In the genomic region with DNA sequence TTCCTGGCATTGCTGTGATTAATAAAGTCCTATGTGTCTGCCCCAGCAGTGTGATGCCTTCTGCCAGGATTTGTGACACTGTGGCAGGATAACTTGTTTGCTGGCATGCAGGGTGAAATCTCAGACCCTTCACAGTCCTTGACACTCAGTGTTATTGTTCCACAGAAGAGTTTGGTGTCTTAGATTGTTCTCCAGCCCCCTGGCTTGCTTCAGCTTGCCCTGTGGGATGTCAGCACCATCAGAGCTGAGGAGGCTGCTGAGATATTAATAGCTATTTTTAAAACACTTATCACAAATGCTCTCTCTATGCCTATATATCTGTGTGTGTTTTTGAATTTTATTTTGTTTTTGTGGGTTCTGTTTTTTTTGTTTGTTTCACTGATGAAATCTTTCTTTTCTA, we compare ENCODE assay signal across 17 cellular contexts.
DNase-seq lines count a peak whose midpoint lies in the region; ATAC-seq and TF ChIP-seq lines count a peak whose summit lies in the region.
"Had no signal": no experiment of that assay in that cellular context is flagged by ENCODE, and none has a peak within 500 bp of the region (broad histone marks: within the 10 kb centered on the region; RNA-seq: fewer than 3 reads in every experiment).

No MANE protein-coding gene starts in this region.

- H3K4me3 Mint-ChIP-seq in MCF 10A (ENCODE audit: unreplicated experiment): no peak overlapping the region
- no peak overlapping the region for H3K4me3 Mint-ChIP-seq in activated T-helper 2 cell treated with anti-CD3 and anti-CD28 coated beads, Interferon-gamma antibody, Interleukin-2, Interleukin-4, amounts not matched to agents 10 μg/mL and 5 μg/mL and 100 μg/mL, durations not matched to agents 14 hours and 24 hours and 36 hours (ENCODE audit: low read depth)
- no peak overlapping the region for H3K4me3 Mint-ChIP-seq in stimulated activated naive B cell treated with anti-CD40 and anti-IgM and Interleukin-4, amounts not matched to agents 10 μg/mL and 1 μg/mL and 100 μg/mL, for 72 hours
- H3K4me3 Mint-ChIP-seq: activated T-cell treated with anti-CD3 and anti-CD28 coated beads, Interleukin-2, amount 50 U/mL, for 4 hours; CD8-positive, alpha-beta T cell; effector memory CD8-positive, alpha-beta T cell had no signal

- H3K36me3 Mint-ChIP-seq in MCF 10A (ENCODE audit: insufficient read depth, unreplicated experiment): no peaks in the 10 kb centered on the region
- peaks cover 4% of the 10 kb centered on the region for H3K36me3 Mint-ChIP-seq in activated T-helper 2 cell treated with anti-CD3 and anti-CD28 coated beads, Interferon-gamma antibody, Interleukin-2, Interleukin-4, amounts not matched to agents 10 μg/mL and 5 μg/mL and 100 μg/mL, durations not matched to agents 14 hours and 24 hours and 36 hours (ENCODE audit: low read depth)
- peaks cover 1 to 3% of the 10 kb centered on the region in 2 donors for H3K36me3 Mint-ChIP-seq in stimulated activated naive B cell treated with anti-CD40 and anti-IgM and Interleukin-4, amounts not matched to agents 10 μg/mL and 1 μg/mL and 100 μg/mL, for 72 hours
- H3K36me3 Mint-ChIP-seq: CD8-positive, alpha-beta T cell had no signal

- H3K4me3 ChIP-seq in mammary epithelial cell (replicated peaks in 1 of 3; ENCODE audit: insufficient read depth in 1 of 3, low read depth in 2 of 3, low read length in 3 of 3) (no peak overlapping the region), aorta (ENCODE audit: low read length in 2 of 2) (no peak overlapping the region)

- BruUV-seq in MCF 10A (replicated peaks; lab: Mats Ljungman, UMichigan): no TSS peak
- no TSS peak for BruUV-seq in mammary epithelial cell (replicated peaks; lab: Mats Ljungman, UMichigan)

- DNase-seq in MCF 10A (ENCODE audit: unreplicated experiment) (no peak), mammary epithelial cell (no peak), left ventricle myocardium superior (no peak), aorta (no peak)
- no peak for DNase-seq in activated T-helper 2 cell treated with anti-CD3 and anti-CD28 coated beads, Interferon-gamma antibody, Interleukin-2, Interleukin-4, amounts not matched to agents 10 μg/mL and 5 μg/mL and 100 μg/mL, durations not matched to agents 14 hours and 24 hours and 36 hours (ENCODE audit: low spot score)
- no peak for DNase-seq in stimulated activated naive B cell treated with anti-CD40 and anti-IgM and Interleukin-4, amounts not matched to agents 10 μg/mL and 1 μg/mL and 100 μg/mL, for 72 hours
- DNase-seq: activated CD4-positive, alpha-beta T cell treated with anti-CD3 and anti-CD28 coated beads, Interleukin-2, amount 50 U/mL, for 4 hours; activated T-cell treated with anti-CD3 and anti-CD28 coated beads, Interleukin-2, amount 50 U/mL, for 4 hours; CD8-positive, alpha-beta T cell; cerebellar nuclear complex; effector memory CD8-positive, alpha-beta T cell; mesendoderm; NCI-H1436 treated with DMSO at 0.1 percent for 48 hours; retina; SW 1271 had no signal

- CTCF ChIA-PET in MCF 10A (lab: Yijun Ruan, JAX) (interaction anchor here (1.0 kb wide), 2 partner anchors 21 to 45 kb away, joined by 3 to 4 read pairs; no protein-coding TSS in a partner anchor), mammary epithelial cell (lab: Charles Lee; ENCODE audit: low non-redundant PET) (interaction anchor here (0.6 to 0.7 kb wide), 2 partner anchors 8 to 41 kb away, joined by 3 to 4 read pairs; no protein-coding TSS in a partner anchor)

- H3K27ac ChIP-seq in mammary epithelial cell (ENCODE audit: insufficient read depth, low read depth, low read length) (no peak overlapping the region), aorta (ENCODE audit: low read depth in 1 of 2, low read length in 2 of 2) (no peak overlapping the region)

- dilution Hi-C loops in mammary epithelial cell (cut with HindIII; ENCODE audit: low sequenced_read_pairs): no loop called here

- POLR2A ChIA-PET in MCF 10A (lab: Yijun Ruan, JAX): interaction anchor here (0.6 kb wide), 1 partner anchor 140 kb away, joined by 3 read pairs; no protein-coding TSS in a partner anchor

- H2AFZ ChIP-seq in mammary epithelial cell (ENCODE audit: low read depth, low read length): no peak overlapping the region

- intact Hi-C loops in MCF 10A (cut with micrococcal nuclease): no loop called here
- intact Hi-C loops in mammary epithelial cell (cut with micrococcal nuclease): no loop called here
- intact Hi-C loops in activated T-helper 2 cell treated with anti-CD3 and anti-CD28 coated beads, Interferon-gamma antibody, Interleukin-2, Interleukin-4, amounts not matched to agents 10 μg/mL and 5 μg/mL and 100 μg/mL, durations not matched to agents 14 hours and 24 hours and 36 hours (cut with micrococcal nuclease): no loop called here
- intact Hi-C loops in left ventricle myocardium superior (cut with micrococcal nuclease): no loop called here
- intact Hi-C loops in aorta (cut with DNase I): no loop called here

- H4K20me1 ChIP-seq in mammary epithelial cell (ENCODE audit: insufficient read depth, low read length): no peaks in the 10 kb centered on the region

- H3K4me1 Mint-ChIP-seq in MCF 10A (ENCODE audit: insufficient read depth, unreplicated experiment): peaks cover 36% of the 10 kb centered on the region
- peaks cover 59% of the 10 kb centered on the region for H3K4me1 Mint-ChIP-seq in activated T-helper 2 cell treated with anti-CD3 and anti-CD28 coated beads, Interferon-gamma antibody, Interleukin-2, Interleukin-4, amounts not matched to agents 10 μg/mL and 5 μg/mL and 100 μg/mL, durations not matched to agents 14 hours and 24 hours and 36 hours (ENCODE audit: low read depth)
- H3K4me1 Mint-ChIP-seq in stimulated activated naive B cell treated with anti-CD40 and anti-IgM and Interleukin-4, amounts not matched to agents 10 μg/mL and 1 μg/mL and 100 μg/mL, for 72 hours: peaks cover 31 to 45% of the 10 kb centered on the region in 2 donors

- ATAC-seq in left ventricle myocardium superior (peak; percentile 85), aorta (ENCODE audit: low FRiP score) (no peak), GM21723 (IDR thresholded peaks at IDR 0.05; ENCODE audit: unreplicated experiment) (no peak), GM21786 (IDR thresholded peaks at IDR 0.05; ENCODE audit: unreplicated experiment) (no peak)
- ATAC-seq in stimulated activated naive B cell treated with anti-CD40 and anti-IgM and Interleukin-4, amounts not matched to agents 10 μg/mL and 1 μg/mL and 100 μg/mL, for 72 hours (replicated peaks): no peak
- ATAC-seq: activated T-cell treated with anti-CD3 and anti-CD28 coated beads, Interleukin-2, amount 50 U/mL, for 4 hours; CD8-positive, alpha-beta T cell; effector memory CD8-positive, alpha-beta T cell had no signal

- H3K27ac Mint-ChIP-seq in MCF 10A (ENCODE audit: low read depth, unreplicated experiment): peak overlapping the region; percentile 76
- H3K27ac Mint-ChIP-seq in activated T-helper 2 cell treated with anti-CD3 and anti-CD28 coated beads, Interferon-gamma antibody, Interleukin-2, Interleukin-4, amounts not matched to agents 10 μg/mL and 5 μg/mL and 100 μg/mL, durations not matched to agents 14 hours and 24 hours and 36 hours: peak overlapping the region; percentile 25
- H3K27ac Mint-ChIP-seq in stimulated activated naive B cell treated with anti-CD40 and anti-IgM and Interleukin-4, amounts not matched to agents 10 μg/mL and 1 μg/mL and 100 μg/mL, for 72 hours: peak overlapping the region; percentile 92
- H3K27ac Mint-ChIP-seq: CD8-positive, alpha-beta T cell had no signal

- no peak overlapping the region for H3K9ac ChIP-seq in mammary epithelial cell (ENCODE audit: insufficient read depth, low read length)

- H3K36me3 ChIP-seq in mammary epithelial cell (ENCODE audit: insufficient read depth, low read length) (no peaks in the 10 kb centered on the region), aorta (ENCODE audit: control insufficient read depth in 1 of 2, insufficient read depth in 2 of 2, low read length in 1 of 2) (no peaks in the 10 kb centered on the region)

- no peaks in the 10 kb centered on the region for H3K9me3 Mint-ChIP-seq in MCF 10A (ENCODE audit: unreplicated experiment)
- no peaks in the 10 kb centered on the region for H3K9me3 Mint-ChIP-seq in activated T-helper 2 cell treated with anti-CD3 and anti-CD28 coated beads, Interferon-gamma antibody, Interleukin-2, Interleukin-4, amounts not matched to agents 10 μg/mL and 5 μg/mL and 100 μg/mL, durations not matched to agents 14 hours and 24 hours and 36 hours
- H3K9me3 Mint-ChIP-seq in stimulated activated naive B cell treated with anti-CD40 and anti-IgM and Interleukin-4, amounts not matched to agents 10 μg/mL and 1 μg/mL and 100 μg/mL, for 72 hours: peaks cover 0 to 2% of the 10 kb centered on the region in 2 donors

- TF ChIP-seq CTCF in MCF 10A (IDR thresholded peaks at IDR 0.05; ENCODE audit: unreplicated experiment) (no peak), mammary epithelial cell (conservative IDR thresholded peaks at IDR 0.05 in 1 of 2, IDR thresholded peaks at IDR 0.05 in 1 of 2; ENCODE audit: extremely low read depth in 1 of 2, insufficient read depth in 1 of 2, low read depth in 1 of 2, low read length in 2 of 2) (no peak)

- H3K4me1 ChIP-seq in mammary epithelial cell (ENCODE audit: insufficient read depth, low read length) (peaks cover 35% of the 10 kb centered on the region), aorta (ENCODE audit: control insufficient read depth in 1 of 2, insufficient read depth in 2 of 2, low read length in 2 of 2) (no peaks in the 10 kb centered on the region)

- no peak overlapping the region for H3K4me2 ChIP-seq in mammary epithelial cell (ENCODE audit: insufficient read depth, low read depth, low read length)

- peaks cover 82% of the 10 kb centered on the region for H3K79me2 ChIP-seq in mammary epithelial cell (ENCODE audit: insufficient read depth, low read length)

- H3K27me3 Mint-ChIP-seq in MCF 10A (ENCODE audit: insufficient read depth, unreplicated experiment): no peaks in the 10 kb centered on the region
- no peaks in the 10 kb centered on the region for H3K27me3 Mint-ChIP-seq in activated T-helper 2 cell treated with anti-CD3 and anti-CD28 coated beads, Interferon-gamma antibody, Interleukin-2, Interleukin-4, amounts not matched to agents 10 μg/mL and 5 μg/mL and 100 μg/mL, durations not matched to agents 14 hours and 24 hours and 36 hours (ENCODE audit: low read depth)
- H3K27me3 Mint-ChIP-seq in stimulated activated naive B cell treated with anti-CD40 and anti-IgM and Interleukin-4, amounts not matched to agents 10 μg/mL and 1 μg/mL and 100 μg/mL, for 72 hours: no peaks in the 10 kb centered on the region
- H3K27me3 Mint-ChIP-seq: effector memory CD8-positive, alpha-beta T cell had no signal

- no peaks in the 10 kb centered on the region for H3K9me3 ChIP-seq in mammary epithelial cell (replicated peaks; ENCODE audit: insufficient read depth, low read length)
- H3K9me3 ChIP-seq in aorta (ENCODE audit: control insufficient read depth, low read length): no peaks in the 10 kb centered on the region

- in situ Hi-C loops in mammary epithelial cell (cut with MboI; ENCODE audit: low sequenced_read_pairs in 2 of 2): no loop called here

- H3K27me3 ChIP-seq in mammary epithelial cell (ENCODE audit: insufficient read depth, low read length) (no peaks in the 10 kb centered on the region), aorta (ENCODE audit: control insufficient read depth in 1 of 2, insufficient read depth in 2 of 2, low read length in 1 of 2) (no peaks in the 10 kb centered on the region)

Comparison
In these comparisons a context has a peak if more than half of its experiments do, and no peak if none do; other contexts are left out.
1. H3K27ac Mint-ChIP-seq: peak in every context shown above with its lines; median percentile 92 in stimulated activated naive B cell treated with anti-CD40 and anti-IgM and Interleukin-4, amounts not matched to agents 10 μg/mL and 1 μg/mL and 100 μg/mL, for 72 hours; 76 in MCF 10A; 25 in activated T-helper 2 cell treated with anti-CD3 and anti-CD28 coated beads, Interferon-gamma antibody, Interleukin-2, Interleukin-4, amounts not matched to agents 10 μg/mL and 5 μg/mL and 100 μg/mL, durations not matched to agents 14 hours and 24 hours and 36 hours.